In genomic region chr11:73307323-73308002, GRCh38 we compare ENCODE assay signal across 8 cellular contexts. TPM values are rescaled to one million over a fixed set of nuclear protein-coding genes. Genes with fewer than 3 reads are reported as not detected.
DNase-seq lines count a peak whose midpoint lies in the region; ATAC-seq and TF ChIP-seq lines count a peak whose summit lies in the region.

No MANE protein-coding gene starts in this region.

- no peaks in the 10 kb centered on the region for H3K36me3 Mint-ChIP-seq in activated CD4-positive, alpha-beta memory T cell treated with anti-CD3 and anti-CD28 coated beads, Interleukin-2, amount 10 ng/mL, durations not matched to agents 7 days and 5 days (ENCODE audit: low read depth)

- peaks cover 44% of the 10 kb centered on the region for H3K27me3 Mint-ChIP-seq in activated CD4-positive, alpha-beta memory T cell treated with anti-CD3 and anti-CD28 coated beads, Interleukin-2, amount 10 ng/mL, durations not matched to agents 7 days and 5 days

- peak; percentile 89 for TF ChIP-seq CTCF in BE2C (IDR thresholded peaks at IDR 0.05; ENCODE audit: low read depth, low read length)
- peak; percentile 85 for TF ChIP-seq CTCF in lung (IDR thresholded peaks at IDR 0.05; ENCODE audit: control extremely low read depth, extremely low read depth)

- H3K36me3 ChIP-seq in BE2C (no peaks in the 10 kb centered on the region), ectodermal cell (ENCODE audit: control insufficient read depth, insufficient read depth, low read length) (peaks cover 5% of the 10 kb centered on the region), lung (ENCODE audit: control insufficient read depth in 2 of 2, insufficient read depth in 2 of 2, low read length in 2 of 2) (no peaks in the 10 kb centered on the region)

- ATAC-seq in GM19324 (IDR thresholded peaks at IDR 0.05; ENCODE audit: low FRiP score, unreplicated experiment): peak; percentile 42
- ATAC-seq in HG03565 (IDR thresholded peaks at IDR 0.05; ENCODE audit: unreplicated experiment): peak; percentile 41
- ATAC-seq in lung (ENCODE audit: insufficient read depth, low FRiP score): peak; percentile 59

- peak; percentile 100 for DNase-seq in BE2C
- DNase-seq in NCI-H748 treated with DMSO at 0.1 percent for 48 hours (lab: John Stamatoyannopoulos, UW): peak; percentile 96
- DNase-seq in activated CD4-positive, alpha-beta memory T cell treated with anti-CD3 and anti-CD28 coated beads, Interleukin-2, amount 10 ng/mL, durations not matched to agents 7 days and 5 days: peak; percentile 89
- peak; percentile 98 for DNase-seq in lung (ENCODE audit: low spot score)
- peak; percentile 76 to 93 (median 83) for DNase-seq in stimulated activated CD4-positive, alpha-beta T cell treated with anti-CD3 and anti-CD28 coated beads, TNF-alpha, amount 100 ng/mL, for 24 hours (ENCODE audit: low read depth in 3 of 3)

- POLR2A ChIA-PET in activated CD4-positive, alpha-beta memory T cell treated with anti-CD3 and anti-CD28 coated beads, Interleukin-2, amount 10 ng/mL, durations not matched to agents 7 days and 5 days (lab: Charles Lee): interaction anchor here (0.7 to 0.9 kb wide), 2 partner anchors 10 to 28 kb away, joined by 3 read pairs; no protein-coding TSS in a partner anchor

- H3K4me1 Mint-ChIP-seq in activated CD4-positive, alpha-beta memory T cell treated with anti-CD3 and anti-CD28 coated beads, Interleukin-2, amount 10 ng/mL, durations not matched to agents 7 days and 5 days: peaks cover 8% of the 10 kb centered on the region

- H3K4me3 ChIP-seq in BE2C (ENCODE audit: low read depth, low read length): peak overlapping the region; percentile 75
- H3K4me3 ChIP-seq in ectodermal cell (ENCODE audit: insufficient read depth, low read depth, low read length): peak overlapping the region; percentile 79
- peak overlapping the region; percentile 37 for H3K4me3 ChIP-seq in lung

- no peaks in the 10 kb centered on the region for H3K9me3 Mint-ChIP-seq in activated CD4-positive, alpha-beta memory T cell treated with anti-CD3 and anti-CD28 coated beads, Interleukin-2, amount 10 ng/mL, durations not matched to agents 7 days and 5 days

- CTCF ChIA-PET in activated CD4-positive, alpha-beta memory T cell treated with anti-CD3 and anti-CD28 coated beads, Interleukin-2, amount 10 ng/mL, durations not matched to agents 7 days and 5 days (lab: Charles Lee): interaction anchor here (1.0 to 5.3 kb wide), 15 partner anchors 8 to 354 kb away, joined by 3 to 79 read pairs (median 4); no protein-coding TSS in a partner anchor

- H3K27me3 ChIP-seq in BE2C: no peaks in the 10 kb centered on the region
- H3K27me3 ChIP-seq in ectodermal cell (ENCODE audit: control insufficient read depth, insufficient read depth, low read length, poor library complexity, severe bottlenecking): peaks cover 10% of the 10 kb centered on the region
- no peaks in the 10 kb centered on the region for H3K27me3 ChIP-seq in lung (ENCODE audit: control insufficient read depth, insufficient read depth)

- 0 to 1% methylated on average over 56 of the region's 56 CpGs for WGBS in ectodermal cell, 2 experiments
- 0 to 1% methylated on average over 43 to 56 of the region's 56 CpGs for WGBS in lung, 2 donors

- peak overlapping the region; percentile 86 for H3K27ac ChIP-seq in ectodermal cell (ENCODE audit: insufficient read depth, low read depth, low read length, poor library complexity, severe bottlenecking)
- H3K27ac ChIP-seq in lung (ENCODE audit: low read depth in 1 of 2, low read length in 1 of 2): peak overlapping the region; percentile 97 to 98

- H3K9me3 ChIP-seq in BE2C (no peaks in the 10 kb centered on the region), ectodermal cell (ENCODE audit: control insufficient read depth, low read length) (no peaks in the 10 kb centered on the region), lung (ENCODE audit: control insufficient read depth in 2 of 2, insufficient read depth in 1 of 2, low read length in 1 of 2) (no peaks in the 10 kb centered on the region)

- no peaks in the 10 kb centered on the region; the same call in 1 of the 2 replicates for H3K4me1 ChIP-seq in BE2C
- H3K4me1 ChIP-seq in ectodermal cell (ENCODE audit: control insufficient read depth, insufficient read depth, low read length): peaks cover 28% of the 10 kb centered on the region
- H3K4me1 ChIP-seq in lung (ENCODE audit: control insufficient read depth in 2 of 2, insufficient read depth in 2 of 2, low read length in 2 of 2): peaks cover 2 to 9% of the 10 kb centered on the region in 2 donors

- H3K4me3 Mint-ChIP-seq in activated CD4-positive, alpha-beta memory T cell treated with anti-CD3 and anti-CD28 coated beads, Interleukin-2, amount 10 ng/mL, durations not matched to agents 7 days and 5 days: peak overlapping the region; percentile 83

- no peak overlapping the region for H3K27ac Mint-ChIP-seq in activated CD4-positive, alpha-beta memory T cell treated with anti-CD3 and anti-CD28 coated beads, Interleukin-2, amount 10 ng/mL, durations not matched to agents 7 days and 5 days

RNA-seq across cellular contexts. Expression of gene ARHGEF17, which starts 0.6 kb away (rescaled TPM):
- polyA plus RNA-seq in BE2C (2012; ENCODE audit: insufficient read depth, insufficient read length, low read depth): 78.2 TPM
- total RNA-seq in activated CD4-positive, alpha-beta memory T cell treated with anti-CD3 and anti-CD28 coated beads, Interleukin-2, amount 10 ng/mL, durations not matched to agents 7 days and 5 days: under 1 TPM; 0.05 TPM
- polyA plus RNA-seq in ectodermal cell (2013, experiment 1 of 4): 45.5 TPM
- 50.1 TPM for polyA plus RNA-seq in ectodermal cell (2013, experiment 2 of 4)
- 43.0 TPM for polyA plus RNA-seq in ectodermal cell (2013, experiment 3 of 4)
- 51.1 TPM for polyA plus RNA-seq in ectodermal cell (2013, experiment 4 of 4)
- 10 to 100 TPM; 67.6 to 74.6 TPM for total RNA-seq in lung
- polyA plus RNA-seq in lung: 10 to 100 TPM; 27.9 to 39.4 TPM

RNA-seq across cellular contexts. Expression of gene P2RY6, which starts 35.3 kb away (rescaled TPM):
- 6.5 TPM for polyA plus RNA-seq in BE2C (2012; ENCODE audit: insufficient read depth, insufficient read length, low read depth)
- total RNA-seq in activated CD4-positive, alpha-beta memory T cell treated with anti-CD3 and anti-CD28 coated beads, Interleukin-2, amount 10 ng/mL, durations not matched to agents 7 days and 5 days: not detected
- 0.89 TPM for polyA plus RNA-seq in ectodermal cell (2013, experiment 1 of 4)
- polyA plus RNA-seq in ectodermal cell (2013, experiment 2 of 4): not detected
- polyA plus RNA-seq in ectodermal cell (2013, experiment 3 of 4): not detected
- not detected for polyA plus RNA-seq in ectodermal cell (2013, experiment 4 of 4)
- 1 to 10 TPM; 3.1 to 4.2 TPM for total RNA-seq in lung
- polyA plus RNA-seq in lung: 10 to 100 TPM in 1 of 2 donors, 1 to 10 TPM in 1; 3.0 to 13.0 TPM

Comparison
In these comparisons a context has a peak if more than half of its experiments do, and no peak if none do; other contexts are left out.
1. Peak in every context shown above with its lines: DNase-seq, ATAC-seq, H3K4me3 ChIP-seq and H3K27ac ChIP-seq.
2. RNA of gene ARHGEF17, which starts 0.6 kb away (total RNA-seq): 67.6 to 74.6 TPM in lung; 0.05 TPM in activated CD4-positive, alpha-beta memory T cell treated with anti-CD3 and anti-CD28 coated beads, Interleukin-2, amount 10 ng/mL, durations not matched to agents 7 days and 5 days; every median in the first group is over 10 times any median in the second.
3. RNA of gene P2RY6, which starts 35.3 kb away (total RNA-seq): 3.1 to 4.2 TPM in lung; not detected in activated CD4-positive, alpha-beta memory T cell treated with anti-CD3 and anti-CD28 coated beads, Interleukin-2, amount 10 ng/mL, durations not matched to agents 7 days and 5 days; every median in the first group is over 4 times any median in the second.